8 cellular contexts compared by ENCODE assay signal in genomic region chr2:241558532-241559488, GRCh38. TPM values are rescaled to one million over a fixed set of nuclear protein-coding genes. Genes with fewer than 3 reads are reported as not detected.
A peak's percentile ranks its signal among the peaks of the same experiment; 100 is the strongest.
DNase-seq lines count a peak whose midpoint lies in the region; ATAC-seq and TF ChIP-seq lines count a peak whose summit lies in the region.

TSS of gene BOK (plus strand) at chr2:241558745. CDS start at chr2:241559484, 739 bp downstream.

- H3K9me3 ChIP-seq in hepatocyte (ENCODE audit: low read depth), result peaks cover 3% of the 10 kb centered on the region

- intact Hi-C loops in posterior vena cava (cut with DNase I), result no loop called here

- DNase-seq in ELF-1 (ENCODE audit: low read depth, low spot score), result peak; percentile 68
- peak; percentile 7 for DNase-seq in NCI-H146 treated with DMSO at 0.1 percent for 48 hours (lab: John Stamatoyannopoulos, UW; ENCODE audit: unreplicated experiment)
- DNase-seq in astrocyte of the cerebellum (ENCODE audit: low read depth), result no peak
- peak; percentile 77 for DNase-seq in hepatocyte (ENCODE audit: low spot score)
- no peak for DNase-seq in posterior vena cava (ENCODE audit: low spot score)
- DNase-seq in NCI-H345 treated with DMSO at 0.1 percent for 48 hours (lab: John Stamatoyannopoulos, UW; ENCODE audit: unreplicated experiment), result no peak
- no peak for DNase-seq in NCI-H2171 (lab: John Stamatoyannopoulos, UW)

- no peak for ATAC-seq in HG02642 (IDR thresholded peaks at IDR 0.05; ENCODE audit: poor library complexity, unreplicated experiment)

- H3K4me3 ChIP-seq in astrocyte of the cerebellum (ENCODE audit: low read depth, low read length), result peak within 1 kb of the TSS; percentile 62
- H3K4me3 ChIP-seq in hepatocyte, result peak within 1 kb of the TSS; percentile 92

- in situ Hi-C loops in astrocyte of the cerebellum (cut with HindIII; ENCODE audit: low sequenced_read_pairs), result no loop called here

- no peaks in the 10 kb centered on the region for H3K9me2 ChIP-seq in hepatocyte (replicated peaks; ENCODE audit: insufficient read depth)

- H3K27ac ChIP-seq in hepatocyte, result peak within 1 kb of the TSS; percentile 28

- H4K20me1 ChIP-seq in hepatocyte (ENCODE audit: insufficient read depth, poor library complexity, severe bottlenecking), result no peaks in the 10 kb centered on the region

- TF ChIP-seq CTCF in astrocyte of the cerebellum (IDR thresholded peaks at IDR 0.05; ENCODE audit: low read depth, low read length, missing control alignments), result no peak
- TF ChIP-seq CTCF in hepatocyte (IDR thresholded peaks at IDR 0.05; ENCODE audit: poor library complexity), result no peak

- H2AFZ ChIP-seq in hepatocyte, result peak within 1 kb of the TSS; percentile 93

- H3K27me3 ChIP-seq in hepatocyte, result no peaks in the 10 kb centered on the region

- 2% methylated on average over 38 of the region's 124 CpGs for WGBS in hepatocyte (ENCODE audit: low lambda C conversion rate, missing lambda C conversion rate)

- peaks cover 23% of the 10 kb centered on the region for H3K79me2 ChIP-seq in hepatocyte

- no peaks in the 10 kb centered on the region for H3K36me3 ChIP-seq in hepatocyte (replicated peaks; ENCODE audit: insufficient read depth, low read depth)

- peak within 1 kb of the TSS; percentile 95 for H3K4me2 ChIP-seq in hepatocyte

- H3K4me1 ChIP-seq in hepatocyte (ENCODE audit: insufficient read depth), result peaks cover 31% of the 10 kb centered on the region

RNA-seq across cellular contexts. Expression of gene BOK, which starts in this region (rescaled TPM):
- 24.2 and 25.4 TPM in 2 replicates for total RNA-seq in hepatocyte
- polyA plus RNA-seq in hepatocyte, result 26.5 and 39.7 TPM in 2 replicates
- total RNA-seq in posterior vena cava, result 10 to 100 TPM; 20.1 to 29.7 TPM

Comparison
In these comparisons a context has a peak if more than half of its experiments do, and no peak if none do; other contexts are left out.
1. DNase-seq: peak in ELF-1 (single experiment), NCI-H146 treated with DMSO at 0.1 percent for 48 hours (single experiment) and hepatocyte (single experiment); none in astrocyte of the cerebellum (single experiment), posterior vena cava (single experiment), NCI-H345 treated with DMSO at 0.1 percent for 48 hours (single experiment) and NCI-H2171 (single experiment).